Comparison of ENCODE assay signal across 9 cellular contexts in genomic region chr17:77542551-77543490, GRCh38.
DNase-seq lines count a peak whose midpoint lies in the region; ATAC-seq, FAIRE-seq and TF ChIP-seq lines count a peak whose summit lies in the region.
"Had no signal": no experiment of that assay in that cellular context is flagged by ENCODE, and none has a peak within 500 bp of the region (broad histone marks: within the 10 kb centered on the region; RNA-seq: fewer than 3 reads in every experiment).

No MANE protein-coding gene starts in this region.

- no peaks in the 10 kb centered on the region for H3K27me3 ChIP-seq in DND-41 (ENCODE audit: insufficient read depth, low read length, poor library complexity)
- H3K27me3 ChIP-seq in MM.1S (replicated peaks; ENCODE audit: insufficient read depth, low read length) = peaks cover 7% of the 10 kb centered on the region
- H3K27me3 ChIP-seq in osteoblast (ENCODE audit: insufficient read depth, low read length) = peaks cover 34% of the 10 kb centered on the region
- peaks cover 14% of the 10 kb centered on the region for H3K27me3 ChIP-seq in transverse colon

- 14 to 67% methylated on average over 1 to 12 of the region's 13 CpGs for WGBS in transverse colon (ENCODE audit: low coverage in 1 of 2), 2 donors

- no peak for TF ChIP-seq EP300 in transverse colon (IDR thresholded peaks at IDR 0.05; ENCODE audit: low read depth)

- no peak for TF ChIP-seq POLR2A in transverse colon (IDR thresholded peaks at IDR 0.05)

- H3K9me3 ChIP-seq in DND-41 (ENCODE audit: insufficient read depth, low read length, severe bottlenecking) (no peaks in the 10 kb centered on the region), MM.1S (replicated peaks; ENCODE audit: insufficient read depth, low read length) (no peaks in the 10 kb centered on the region), osteoblast (ENCODE audit: low read depth, low read length) (no peaks in the 10 kb centered on the region), transverse colon (no peaks in the 10 kb centered on the region)

- H2AFZ ChIP-seq in DND-41 (ENCODE audit: low read depth, low read length) = no peak overlapping the region
- no peak overlapping the region for H2AFZ ChIP-seq in MM.1S (ENCODE audit: low read length)
- peak overlapping the region; percentile 73 for H2AFZ ChIP-seq in osteoblast (ENCODE audit: low read length)

- H3K36me3 ChIP-seq in DND-41 (ENCODE audit: insufficient read depth, low read length) (no peaks in the 10 kb centered on the region), MM.1S (replicated peaks; ENCODE audit: insufficient read depth, low read length) (no peaks in the 10 kb centered on the region), osteoblast (ENCODE audit: insufficient read depth, low read length) (no peaks in the 10 kb centered on the region), transverse colon (no peaks in the 10 kb centered on the region)

- H4K20me1 ChIP-seq in DND-41 (ENCODE audit: insufficient read depth, low read length) = no peaks in the 10 kb centered on the region
- H4K20me1 ChIP-seq in MM.1S (ENCODE audit: insufficient read depth, low read length) = no peaks in the 10 kb centered on the region
- no peaks in the 10 kb centered on the region for H4K20me1 ChIP-seq in osteoblast (ENCODE audit: insufficient read depth, low read length)

- H3K9me2 ChIP-seq in MM.1S (replicated peaks; ENCODE audit: insufficient read depth, low read length) = no peaks in the 10 kb centered on the region

- H3K9ac ChIP-seq in DND-41 (ENCODE audit: low read depth, low read length) (no peak overlapping the region), MM.1S (ENCODE audit: low read length) (no peak overlapping the region)

- H3K27ac ChIP-seq in DND-41 (ENCODE audit: low read length) (no peak overlapping the region), MM.1S (ENCODE audit: low read length) (no peak overlapping the region), RWPE1 (no peak overlapping the region), osteoblast (ENCODE audit: low read depth, low read length) (no peak overlapping the region), transverse colon (no peak overlapping the region)

- ATAC-seq in DND-41 (ENCODE audit: insufficient read depth, low read depth) (peak; percentile 95), GM21737 (IDR thresholded peaks at IDR 0.05; ENCODE audit: unreplicated experiment) (no peak)

- in situ Hi-C loops in transverse colon (cut with MboI; ENCODE audit: low pct_ligation_motif_present in 1 of 4, low pct_unique_long_range_greater_than_20kb in 1 of 4, low sequenced_read_pairs in 3 of 4) = loop anchor here in 3 of 4 donors (10.0 to 25.0 kb wide), 2 partner anchors 469 to 472 kb away; no protein-coding TSS in a partner anchor

- no peaks in the 10 kb centered on the region for H3F3A ChIP-seq in MM.1S (ENCODE audit: insufficient read depth, low read length)

- CTCF ChIA-PET in RWPE1 (lab: Yijun Ruan, JAX) = interaction anchor here (0.5 to 4.1 kb wide), 19 partner anchors 10 to 1664 kb away, joined by 3 to 40 read pairs (median 3); no protein-coding TSS in a partner anchor

- no peaks in the 10 kb centered on the region for H3K4me1 ChIP-seq in DND-41 (ENCODE audit: insufficient read depth, low read length)
- no peaks in the 10 kb centered on the region for H3K4me1 ChIP-seq in MM.1S (ENCODE audit: low read length)
- peaks cover 2% of the 10 kb centered on the region for H3K4me1 ChIP-seq in osteoblast (ENCODE audit: insufficient read depth, low read length)
- H3K4me1 ChIP-seq in transverse colon = peaks cover 0 to 22% (median 4%) of the 10 kb centered on the region in 4 donors

- no peaks in the 10 kb centered on the region for H3K79me2 ChIP-seq in DND-41 (ENCODE audit: insufficient read depth, low read length)
- no peaks in the 10 kb centered on the region for H3K79me2 ChIP-seq in MM.1S (ENCODE audit: low read length)
- no peaks in the 10 kb centered on the region for H3K79me2 ChIP-seq in osteoblast (ENCODE audit: insufficient read depth, low read length)

- FAIRE-seq in frontal cortex (lab: Jason Lieb, UNC) = no peak
- FAIRE-seq: colon had no signal

- POLR2A ChIA-PET in RWPE1 (lab: Yijun Ruan, JAX; ENCODE audit: low non-redundant PET) = interaction anchor here (0.6 to 1.0 kb wide), 2 partner anchors 416 to 427 kb away, joined by 3 read pairs; partner anchors contain the start of gene TNRC6C

- no peak overlapping the region for H3K4me3 ChIP-seq in DND-41 (ENCODE audit: low read depth in 1 of 2, low read length in 2 of 2)
- no peak overlapping the region for H3K4me3 ChIP-seq in MM.1S (ENCODE audit: low read length)
- no peak overlapping the region for H3K4me3 ChIP-seq in osteoblast (ENCODE audit: insufficient read depth, low read length)
- H3K4me3 ChIP-seq in transverse colon = no peak overlapping the region

- H3K4me2 ChIP-seq in DND-41 (ENCODE audit: insufficient read depth, low read length) = no peak overlapping the region
- H3K4me2 ChIP-seq in MM.1S (ENCODE audit: low read depth, low read length) = no peak overlapping the region
- H3K4me2 ChIP-seq in osteoblast (ENCODE audit: insufficient read depth, low read length) = peak overlapping the region; percentile 59

- peak; percentile 74 for DNase-seq in DND-41
- peak; percentile 81 for DNase-seq in MM.1S
- DNase-seq in RWPE1 (ENCODE audit: low spot score) = peak; percentile 81
- DNase-seq in activated T-helper 9 cell treated with anti-CD3 and anti-CD28 coated beads, Interleukin-2, amount 50 U/mL, for 16 hours (ENCODE audit: low read depth) = peak; percentile 29
- peak; percentile 70 to 79 for DNase-seq in frontal cortex (ENCODE audit: low spot score in 2 of 2)
- peak; percentile 95 for DNase-seq in osteoblast (ENCODE audit: insufficient read length, low spot score, missing footprints)
- DNase-seq in transverse colon = peak; percentile 76

- intact Hi-C loops in transverse colon (cut with DNase I; ENCODE audit: low total_unique reads) = loop anchor here (5.0 kb wide), 1 partner anchor 469 kb away; no protein-coding TSS in a partner anchor

- TF ChIP-seq CTCF in DND-41 (IDR thresholded peaks at IDR 0.05; ENCODE audit: borderline replicate concordance, extremely low read depth, low read length, poor library complexity, severe bottlenecking) (peak; percentile 94), MM.1S (IDR thresholded peaks at IDR 0.05; ENCODE audit: low read length) (peak; percentile 96), RWPE1 (conservative IDR thresholded peaks at IDR 0.05; ENCODE audit: low read depth) (peak; percentile 98), osteoblast (IDR thresholded peaks at IDR 0.05; ENCODE audit: extremely low read depth, low read depth, low read length) (peak; percentile 98), transverse colon (IDR thresholded peaks at IDR 0.05) (peak; percentile 84 to 90 (median 87))

Comparison
In these comparisons a context has a peak if more than half of its experiments do, and no peak if none do; other contexts are left out.
1. DNase-seq: peak in every context shown above with its lines; median percentile 95 in osteoblast; 81 in MM.1S; 81 in RWPE1; 76 in transverse colon; 74 in frontal cortex; 74 in DND-41; 29 in activated T-helper 9 cell treated with anti-CD3 and anti-CD28 coated beads, Interleukin-2, amount 50 U/mL, for 16 hours.